16 cellular contexts compared by ENCODE assay signal in the genomic region with DNA sequence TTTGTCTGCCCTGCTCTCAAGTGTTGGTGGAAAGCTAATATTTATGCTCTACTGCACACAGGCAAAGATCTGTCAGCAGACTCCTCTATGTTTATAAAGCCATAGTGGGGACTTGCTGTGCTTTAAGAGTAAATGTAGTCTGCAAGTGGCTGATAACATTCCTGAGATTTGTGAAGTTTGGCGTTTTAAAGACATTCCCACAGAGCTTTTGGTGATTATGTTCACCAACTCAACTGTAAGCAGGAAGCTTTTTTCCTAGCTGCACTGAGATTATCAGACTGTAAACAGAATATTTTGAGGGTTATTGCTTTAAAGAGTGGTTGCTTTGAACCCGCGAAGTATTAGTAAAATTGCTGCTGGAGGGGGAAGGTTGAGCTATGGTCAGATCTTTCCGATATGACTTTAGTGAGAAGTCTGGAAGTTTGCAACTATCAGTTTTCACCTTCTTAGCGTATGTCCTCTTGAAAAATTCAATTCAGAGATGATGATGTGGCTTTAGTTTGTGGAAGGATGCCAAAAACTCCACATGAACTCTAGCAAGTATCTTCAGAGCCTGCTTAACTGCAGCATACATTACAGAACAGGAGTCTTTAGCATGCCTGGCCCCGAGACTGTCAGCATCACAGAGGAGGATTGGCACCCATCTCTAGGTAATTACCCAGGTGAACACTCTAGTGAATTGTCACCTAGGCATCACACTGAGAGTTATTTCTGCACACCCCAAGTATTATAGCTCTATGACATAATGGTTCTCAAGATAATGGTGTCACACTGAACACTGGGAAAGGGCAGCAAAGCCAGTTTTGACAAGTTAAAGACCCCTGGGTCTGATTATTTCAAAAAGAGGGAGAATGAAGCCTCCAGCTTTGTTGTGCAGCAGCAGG.
DNase-seq lines count a peak whose midpoint lies in the region; ATAC-seq, FAIRE-seq and TF ChIP-seq lines count a peak whose summit lies in the region.
"Had no signal": no experiment of that assay in that cellular context is flagged by ENCODE, and none has a peak within 500 bp of the region (broad histone marks: within the 10 kb centered on the region; RNA-seq: fewer than 3 reads in every experiment).

No MANE protein-coding gene starts in this region.

- ATAC-seq in GM18870 (IDR thresholded peaks at IDR 0.05; ENCODE audit: unreplicated experiment), result no peak
- no peak for ATAC-seq in stimulated activated memory B cell treated with anti-CD40 and anti-IgM and Interleukin-4, amounts not matched to agents 10 μg/mL and 1 μg/mL and 100 μg/mL, for 72 hours
- ATAC-seq in aorta (ENCODE audit: low FRiP score), result no peak

- peak; percentile 82 for FAIRE-seq in islet of Langerhans (lab: Jason Lieb, UNC)

- no peaks in the 10 kb centered on the region for H3K27me3 ChIP-seq in adipocyte (replicated peaks; ENCODE audit: control insufficient read depth, insufficient read depth, low read length)
- no peaks in the 10 kb centered on the region for H3K27me3 ChIP-seq in aorta (ENCODE audit: control insufficient read depth in 1 of 2, insufficient read depth in 2 of 2, low read length in 1 of 2)
- H3K27me3 ChIP-seq: sigmoid colon, tibial nerve had no signal

- H3K4me3 ChIP-seq in adipocyte (ENCODE audit: low read length), result no peak overlapping the region
- no peak overlapping the region for H3K4me3 ChIP-seq in aorta (ENCODE audit: low read length in 2 of 2)
- H3K4me3 ChIP-seq: sigmoid colon, tibial nerve had no signal

- H3K27ac Mint-ChIP-seq in stimulated activated memory B cell treated with anti-CD40 and anti-IgM and Interleukin-4, amounts not matched to agents 10 μg/mL and 1 μg/mL and 100 μg/mL, for 72 hours, result no peak overlapping the region

- no peak overlapping the region for H3K9ac ChIP-seq in adipocyte (ENCODE audit: low read length)

- DNase-seq in AG09319 (ENCODE audit: extremely low read depth, low read depth) (peak; percentile 29), LHCN-M2 (ENCODE audit: low read depth) (peak; percentile 61), adipocyte (ENCODE audit: low read depth) (peak; percentile 73), SW480 (ENCODE audit: low spot score) (no peak), aorta (no peak)
- DNase-seq: activated CD4-positive, alpha-beta T cell treated with anti-CD3 and anti-CD28 coated beads, Interleukin-2, amount 50 U/mL, for 48 hours; activated naive CD4-positive, alpha-beta T cell; effector CD4-positive, alpha-beta T cell; hippocampal formation; sigmoid colon; SW 1271 had no signal

- H3K4me1 ChIP-seq in adipocyte (ENCODE audit: control insufficient read depth, insufficient read depth, low read length) (peaks cover 30% of the 10 kb centered on the region), aorta (ENCODE audit: control insufficient read depth in 1 of 2, insufficient read depth in 2 of 2, low read length in 2 of 2) (no peaks in the 10 kb centered on the region)
- H3K4me1 ChIP-seq: sigmoid colon, tibial nerve had no signal

- intact Hi-C loops in aorta (cut with DNase I), result no loop called here

- no peak overlapping the region for H3K4me3 Mint-ChIP-seq in stimulated activated memory B cell treated with anti-CD40 and anti-IgM and Interleukin-4, amounts not matched to agents 10 μg/mL and 1 μg/mL and 100 μg/mL, for 72 hours

- H3K36me3 Mint-ChIP-seq in stimulated activated memory B cell treated with anti-CD40 and anti-IgM and Interleukin-4, amounts not matched to agents 10 μg/mL and 1 μg/mL and 100 μg/mL, for 72 hours, result no peaks in the 10 kb centered on the region

- H3K36me3 ChIP-seq in adipocyte (ENCODE audit: control insufficient read depth, insufficient read depth, low read length, severe bottlenecking) (no peaks in the 10 kb centered on the region), aorta (ENCODE audit: control insufficient read depth in 1 of 2, insufficient read depth in 2 of 2, low read length in 1 of 2) (no peaks in the 10 kb centered on the region)
- H3K36me3 ChIP-seq: sigmoid colon, tibial nerve had no signal

- no peaks in the 10 kb centered on the region for H3K4me1 Mint-ChIP-seq in stimulated activated memory B cell treated with anti-CD40 and anti-IgM and Interleukin-4, amounts not matched to agents 10 μg/mL and 1 μg/mL and 100 μg/mL, for 72 hours

- H3K27ac ChIP-seq in aorta (ENCODE audit: low read depth in 1 of 2, low read length in 2 of 2), result no peak overlapping the region
- H3K27ac ChIP-seq: C4-2B, sigmoid colon, tibial nerve had no signal

- WGBS in aorta, 2 donors, result 24% methylated on average over 6 of the region's 6 CpGs

- no peaks in the 10 kb centered on the region for H3K9me3 ChIP-seq in adipocyte (ENCODE audit: control insufficient read depth, low read length)
- H3K9me3 ChIP-seq in aorta (ENCODE audit: control insufficient read depth, low read length), result no peaks in the 10 kb centered on the region
- H3K9me3 ChIP-seq: sigmoid colon had no signal

- TF ChIP-seq CTCF in AG09319 (IDR thresholded peaks at IDR 0.05; ENCODE audit: low read depth, low read length), result no peak

- no peaks in the 10 kb centered on the region for H3K9me3 Mint-ChIP-seq in stimulated activated memory B cell treated with anti-CD40 and anti-IgM and Interleukin-4, amounts not matched to agents 10 μg/mL and 1 μg/mL and 100 μg/mL, for 72 hours

- H3K27me3 Mint-ChIP-seq in stimulated activated memory B cell treated with anti-CD40 and anti-IgM and Interleukin-4, amounts not matched to agents 10 μg/mL and 1 μg/mL and 100 μg/mL, for 72 hours, result no peaks in the 10 kb centered on the region

Comparison
In these comparisons a context has a peak if more than half of its experiments do, and no peak if none do; other contexts are left out.
1. DNase-seq: peak in AG09319 (single experiment), LHCN-M2 (single experiment) and adipocyte (single experiment); none in SW480 (single experiment) and aorta (0 of 2).